In genomic region chr2:60710707-60711106, GRCh38 we compare ENCODE assay signal across 12 cellular contexts. TPM values are rescaled to one million over a fixed set of nuclear protein-coding genes. Genes with fewer than 3 reads are reported as not detected.
A peak's percentile ranks its signal among the peaks of the same experiment; 100 is the strongest.
DNase-seq lines count a peak whose midpoint lies in the region; ATAC-seq and TF ChIP-seq lines count a peak whose summit lies in the region.
"Had no signal": no experiment of that assay in that cellular context is flagged by ENCODE, and none has a peak within 500 bp of the region (broad histone marks: within the 10 kb centered on the region; RNA-seq: fewer than 3 reads in every experiment).

No MANE protein-coding gene starts in this region.

- no peaks in the 10 kb centered on the region for H3K36me3 ChIP-seq in Panc1 (ENCODE audit: control insufficient read depth, insufficient read depth, low read length)

- intact Hi-C loops in Panc1 (cut with micrococcal nuclease; ENCODE audit: unreplicated experiment), result no loop called here

- H3K4me1 ChIP-seq in Panc1 (ENCODE audit: control insufficient read depth, insufficient read depth, low read length), result no peaks in the 10 kb centered on the region

- no peak overlapping the region for H3K27ac Mint-ChIP-seq in osteocyte (ENCODE audit: unreplicated experiment)
- H3K27ac Mint-ChIP-seq: activated T-helper 1 cell treated with anti-CD3 and anti-CD28 coated beads, Interleukin-12 subunit alpha, Interleukin-12 subunit beta, Interleukin-2, Interleukin-4 antibody, amounts not matched to agents 30 ng/mL and 10 ng/mL and 1 ng/mL, durations not matched to agents 14 hours and 24 hours and 36 hours had no signal

- H3K4me3 Mint-ChIP-seq in osteocyte (ENCODE audit: unreplicated experiment), result no peak overlapping the region
- H3K4me3 Mint-ChIP-seq: activated T-helper 1 cell treated with anti-CD3 and anti-CD28 coated beads, Interleukin-12 subunit alpha, Interleukin-12 subunit beta, Interleukin-2, Interleukin-4 antibody, amounts not matched to agents 30 ng/mL and 10 ng/mL and 1 ng/mL, durations not matched to agents 14 hours and 24 hours and 36 hours; central memory CD8-positive, alpha-beta T cell had no signal

- H3K27me3 Mint-ChIP-seq in osteocyte (ENCODE audit: unreplicated experiment), result peaks cover 11% of the 10 kb centered on the region

- no peaks in the 10 kb centered on the region for H3K9me3 ChIP-seq in Panc1 (ENCODE audit: control insufficient read depth, insufficient read depth, low read depth, low read length)

- POLR2A ChIA-PET in Panc1 (lab: Charles Lee) (no interaction called here), HEK293T (lab: Yijun Ruan, JAX) (no interaction called here)

- in situ Hi-C loops in Panc1 (cut with HindIII; ENCODE audit: low pct_unique_long_range_greater_than_20kb, low sequenced_read_pairs), result no loop called here

- H3K27me3 ChIP-seq in Panc1 (ENCODE audit: control insufficient read depth, insufficient read depth, low read length), result no peaks in the 10 kb centered on the region

- H3K36me3 Mint-ChIP-seq in osteocyte (ENCODE audit: unreplicated experiment), result no peaks in the 10 kb centered on the region

- TF ChIP-seq CTCF in Panc1 (IDR thresholded peaks at IDR 0.05) (no peak), fibroblast of pulmonary artery (IDR thresholded peaks at IDR 0.05; ENCODE audit: low read length, missing control alignments) (no peak), osteocyte (IDR thresholded peaks at IDR 0.05) (no peak)

- ATAC-seq in Panc1 (peak; percentile 32; the same call in 1 of the 2 replicates), HG03439 (IDR thresholded peaks at IDR 0.05; ENCODE audit: unreplicated experiment) (no peak), GM18909 (IDR thresholded peaks at IDR 0.05; ENCODE audit: poor library complexity, unreplicated experiment) (no peak), HG02938 (IDR thresholded peaks at IDR 0.05; ENCODE audit: unreplicated experiment) (no peak)

- no peak overlapping the region for H3K4me3 ChIP-seq in Panc1 (ENCODE audit: low read depth in 2 of 2, low read length in 2 of 2)
- H3K4me3 ChIP-seq in fibroblast of pulmonary artery (replicated peaks; ENCODE audit: low read depth, low read length), result no peak overlapping the region

- no peaks in the 10 kb centered on the region for H3K4me1 Mint-ChIP-seq in osteocyte (ENCODE audit: unreplicated experiment)

- no TSS peak for BruUV-seq in Panc1 (replicated peaks; lab: Mats Ljungman, UMichigan)

- CTCF ChIA-PET in Panc1 (lab: Charles Lee) (no interaction called here), HEK293T (lab: Yijun Ruan, JAX) (no interaction called here)

- H3K9me3 Mint-ChIP-seq in osteocyte (ENCODE audit: unreplicated experiment), result no peaks in the 10 kb centered on the region
- H3K9me3 Mint-ChIP-seq: activated T-helper 1 cell treated with anti-CD3 and anti-CD28 coated beads, Interleukin-12 subunit alpha, Interleukin-12 subunit beta, Interleukin-2, Interleukin-4 antibody, amounts not matched to agents 30 ng/mL and 10 ng/mL and 1 ng/mL, durations not matched to agents 14 hours and 24 hours and 36 hours; central memory CD8-positive, alpha-beta T cell had no signal

- peak; percentile 91 for DNase-seq in CD1c-positive myeloid dendritic cell (ENCODE audit: extremely low spot score)
- no peak for DNase-seq in Panc1 (ENCODE audit: low read depth, low spot score)
- DNase-seq in fibroblast of pulmonary artery (ENCODE audit: low read depth), result peak; percentile 10
- peak; percentile 34 for DNase-seq in osteocyte (ENCODE audit: extremely low spot score, unreplicated experiment)
- no peak for DNase-seq in HEK293T (ENCODE audit: extremely low spot score)

- no peak overlapping the region for H3K27ac ChIP-seq in Panc1 (ENCODE audit: low read length)
- H3K27ac ChIP-seq: C4-2B, VCaP had no signal

TF ChIP-seq in HEK293T, 16 proteins besides CTCF, POLR2A, EP300 and RAD21:
- TF ChIP-seq SUZ12 (IDR thresholded peaks at IDR 0.05) (no peak), HDGF (IDR thresholded peaks at IDR 0.05; ENCODE audit: borderline replicate concordance) (no peak), FOXM1 (IDR thresholded peaks at IDR 0.05; ENCODE audit: borderline replicate concordance) (no peak), FOXK2 (IDR thresholded peaks at IDR 0.05) (no peak), L3MBTL2 (conservative IDR thresholded peaks at IDR 0.05) (no peak), FOXA1 (IDR thresholded peaks at IDR 0.05) (no peak), ARNT (IDR thresholded peaks at IDR 0.05) (no peak), PKNOX1 (IDR thresholded peaks at IDR 0.05) (no peak), NFRKB (IDR thresholded peaks at IDR 0.05) (no peak), ZNF384 (IDR thresholded peaks at IDR 0.05) (no peak), TARDBP (IDR thresholded peaks at IDR 0.05) (no peak)

RNA-seq across cellular contexts. Expression of gene PAPOLG, which starts 45.4 kb away (rescaled TPM):
- total RNA-seq in Panc1 (2021; ENCODE audit: unreplicated experiment) (10.9 TPM), osteocyte (15.1 and 17.1 TPM in 2 replicates)
- 3.9 TPM for polyA plus RNA-seq in Panc1 (2012; ENCODE audit: insufficient read length)

Comparison
In these comparisons a context has a peak if more than half of its experiments do, and no peak if none do; other contexts are left out.
1. DNase-seq: peak in CD1c-positive myeloid dendritic cell (single experiment), fibroblast of pulmonary artery (single experiment) and osteocyte (single experiment); none in Panc1 (single experiment) and HEK293T (single experiment).